Comparison of ENCODE assay signal across 10 cellular contexts in genomic region chr3:72763751-72764440, GRCh38.
"Had no signal": no experiment of that assay in that cellular context is flagged by ENCODE, and none has a peak within 500 bp of the region (broad histone marks: within the 10 kb centered on the region; RNA-seq: fewer than 3 reads in every experiment).

No MANE protein-coding gene starts in this region.

- ATAC-seq: activated naive CD4-positive, alpha-beta T cell treated with anti-CD3 and anti-CD28 coated beads, Interleukin-2, amount 50 U/mL, for 72 hours; activated T-cell treated with anti-CD3 and anti-CD28 coated beads, Interleukin-2, amount 50 U/mL, for 4 hours had no signal

- H3K27ac ChIP-seq: skin epidermis, stomach, thoracic aorta had no signal

- H3K27me3 ChIP-seq: stomach had no signal

- DNase-seq: activated CD4-positive, alpha-beta T cell treated with anti-CD3 and anti-CD28 coated beads for 1 hour; activated CD4-positive, alpha-beta T cell treated with anti-CD3 and anti-CD28 coated beads, Interleukin-2, amount 50 U/mL, for 48 hours; activated effector memory CD4-positive, alpha-beta T cell treated with anti-CD3 and anti-CD28 coated beads, Interleukin-2, amount 50 U/mL, for 16 hours; activated T-cell treated with anti-CD3 and anti-CD28 coated beads, Interleukin-2, amount 50 U/mL, for 4 hours; anterior cingulate cortex; kidney; stomach had no signal

- H3K4me3 ChIP-seq: skin epidermis, stomach, thoracic aorta had no signal

- H3K36me3 ChIP-seq: thoracic aorta had no signal

- H3K9me3 ChIP-seq: stomach, thoracic aorta had no signal
